8 cellular contexts compared by ENCODE assay signal in genomic region chr1:155050560-155051341, GRCh38. TPM values are rescaled to one million over a fixed set of nuclear protein-coding genes. Genes with fewer than 3 reads are reported as not detected.
DNase-seq lines count a peak whose midpoint lies in the region; ATAC-seq, FAIRE-seq and TF ChIP-seq lines count a peak whose summit lies in the region.

TSS of gene ADAM15 (plus strand) at chr1:155051316. CDS start at chr1:155051387, 71 bp downstream.

- H3K4me3 ChIP-seq in AG09309 (ENCODE audit: control insufficient read depth, low read depth, low read length) (peak within 1 kb of the TSS; percentile 76), H1 (ENCODE audit: extremely low read depth in 1 of 4, insufficient read depth in 2 of 4, low read depth in 3 of 4, low read length in 4 of 4) (peak within 1 kb of the TSS; percentile 32 to 76 (median 62)), mesendoderm (ENCODE audit: low read length) (peak within 1 kb of the TSS; percentile 37)

- peaks cover 2 to 7% of the 10 kb centered on the region in 2 experiments for H4K20me1 ChIP-seq in H1 (replicated peaks in 1 of 2; ENCODE audit: control insufficient read depth in 1 of 2, insufficient read depth in 2 of 2, low read length in 2 of 2)

- peaks cover 0 to 18% (median 12%) of the 10 kb centered on the region in 4 experiments; a peak in 5 of 7 replicates for H3K27me3 ChIP-seq in H1 (replicated peaks in 1 of 4; ENCODE audit: control insufficient read depth in 3 of 4, extremely low read depth in 1 of 4, insufficient read depth in 3 of 4, low read length in 3 of 4)
- H3K27me3 ChIP-seq in mesendoderm (ENCODE audit: insufficient read depth, low read length, poor library complexity): no peaks in the 10 kb centered on the region

- H2BK15ac ChIP-seq in H1 (ENCODE audit: low read length): peak within 1 kb of the TSS; percentile 92; the same call in 1 of the 2 replicates
- H2BK15ac ChIP-seq in mesendoderm (replicated peaks; ENCODE audit: low read depth): no peak within 1 kb of the TSS

- peak within 1 kb of the TSS; percentile 95 for H4K91ac ChIP-seq in H1 (replicated peaks; ENCODE audit: insufficient read length, low read length)

- peak within 1 kb of the TSS; percentile 92 for H2AFZ ChIP-seq in H1 (ENCODE audit: low read length)

- POLR2A ChIA-PET in activated CD8-positive, alpha-beta memory T cell treated with anti-CD3 and anti-CD28 coated beads for 36 hours (lab: Charles Lee): interaction anchor here (0.6 to 1.0 kb wide), 5 partner anchors 13 to 86 kb away, joined by 3 to 5 read pairs (median 4); partner anchors contain the start of genes EFNA4 and SLC50A1
- POLR2A ChIA-PET in H1 (lab: Charles Lee; ENCODE audit: partially characterized antibody): interaction anchor here (0.7 to 2.6 kb wide), 17 partner anchors 10 to 114 kb away, joined by 3 to 9 read pairs (median 3); partner anchors contain the start of genes EFNA4, LENEP, PBXIP1 and PMVK

- H3K9ac ChIP-seq in H1 (replicated peaks in 1 of 4; ENCODE audit: extremely low read depth in 1 of 4, low read depth in 3 of 4, low read length in 3 of 4) (peak within 1 kb of the TSS; percentile 17 to 54 (median 48); a peak in 6 of 7 replicates), mesendoderm (ENCODE audit: low read length) (peak within 1 kb of the TSS; percentile 87)

- H2BK12ac ChIP-seq in H1 (ENCODE audit: low read depth, low read length): peak within 1 kb of the TSS; percentile 98; the same call in 1 of the 2 replicates

- CTCF ChIA-PET in activated CD8-positive, alpha-beta memory T cell treated with anti-CD3 and anti-CD28 coated beads for 36 hours (lab: Charles Lee): interaction anchor here (0.6 to 4.8 kb wide), 20 partner anchors 9 to 398 kb away, joined by 3 to 30 read pairs (median 6); partner anchors contain the start of genes EFNA3, EFNA4, FLAD1 and KRTCAP2
- CTCF ChIA-PET in H1 (lab: Charles Lee; ENCODE audit: partially characterized antibody): interaction anchor here (0.8 to 33.9 kb wide), 26 partner anchors 2 to 477 kb away, joined by 3 to 907 read pairs (median 4); partner anchors contain the start of genes ADAM15, DCST1, DCST2 and EFNA3

- H3K23me2 ChIP-seq in H1 (ENCODE audit: low read depth, low read length): peaks cover 16% of the 10 kb centered on the region

- H3K23ac ChIP-seq in H1 (ENCODE audit: insufficient read length) (no peak within 1 kb of the TSS), mesendoderm (ENCODE audit: low read length) (peak within 1 kb of the TSS; percentile 74)

- H3K4me2 ChIP-seq in H1 (ENCODE audit: insufficient read depth in 1 of 2, low read depth in 2 of 2, low read length in 2 of 2) (peak within 1 kb of the TSS; percentile 42 to 100), mesendoderm (ENCODE audit: low read length) (peak within 1 kb of the TSS; percentile 73)

- TF ChIP-seq CTCF in AG09309 (IDR thresholded peaks at IDR 0.05; ENCODE audit: control insufficient read depth, insufficient read depth, low read depth, low read length, missing control alignments): peak; percentile 83
- peak; percentile 94 to 98 (median 97) for TF ChIP-seq CTCF in H1 (IDR thresholded peaks at IDR 0.05; ENCODE audit: control extremely low read depth in 1 of 3, insufficient read depth in 1 of 3, low read depth in 1 of 3, low read length in 3 of 3)

- no peak for TF ChIP-seq POLR2A in H1 (IDR thresholded peaks at IDR 0.05; ENCODE audit: control extremely low read depth in 1 of 2, low read depth in 2 of 2, low read length in 2 of 2)

- H2BK120ac ChIP-seq in H1 (replicated peaks; ENCODE audit: low read depth, low read length) (no peak within 1 kb of the TSS), mesendoderm (ENCODE audit: low read depth, low read length) (no peak within 1 kb of the TSS)

- H2AK5ac ChIP-seq in H1 (ENCODE audit: low read depth, low read length) (no peak within 1 kb of the TSS), mesendoderm (ENCODE audit: low read length) (no peak within 1 kb of the TSS)

- 0 out of 2 replicates have a peak within 1 kb of the TSS, but pooled peaks have one; percentile 90 for H2BK20ac ChIP-seq in H1 (ENCODE audit: low read length)

- H3K27ac ChIP-seq in H1 (ENCODE audit: low read depth, low read length) (no peak within 1 kb of the TSS), mesendoderm (ENCODE audit: low read depth, low read length) (peak within 1 kb of the TSS; percentile 0)

- H3K56ac ChIP-seq in H1 (replicated peaks; ENCODE audit: insufficient read length, low read depth, low read length): peak within 1 kb of the TSS; percentile 73
- peak within 1 kb of the TSS; percentile 88 for H3K56ac ChIP-seq in mesendoderm (ENCODE audit: low read length)

- FAIRE-seq in H1 (lab: Jason Lieb, UNC): no peak

- no peaks in the 10 kb centered on the region for H3K79me1 ChIP-seq in H1 (ENCODE audit: low read depth, low read length)
- no peaks in the 10 kb centered on the region for H3K79me1 ChIP-seq in mesendoderm (ENCODE audit: low read length)

- H4K5ac ChIP-seq in H1 (ENCODE audit: insufficient read length, low read depth, low read length): peak within 1 kb of the TSS; percentile 47
- no peak within 1 kb of the TSS for H4K5ac ChIP-seq in mesendoderm (ENCODE audit: low read length)

- H3K79me2 ChIP-seq in H1 (ENCODE audit: control insufficient read depth in 1 of 2, insufficient read depth in 2 of 2, low read length in 2 of 2): no peaks in the 10 kb centered on the region
- no peaks in the 10 kb centered on the region for H3K79me2 ChIP-seq in mesendoderm (ENCODE audit: control insufficient read depth, insufficient read depth, low read length)

- peak; percentile 51 to 65 for TF ChIP-seq RAD21 in H1 (IDR thresholded peaks at IDR 0.05 in 1 of 2, conservative IDR thresholded peaks at IDR 0.05 in 1 of 2; ENCODE audit: low read depth in 2 of 2, low read length in 2 of 2)

- peak within 1 kb of the TSS; percentile 89 for H3K4ac ChIP-seq in H1 (replicated peaks; ENCODE audit: insufficient read length, low read depth, low read length)
- H3K4ac ChIP-seq in mesendoderm (ENCODE audit: low read depth, low read length): no peak within 1 kb of the TSS

- H4K8ac ChIP-seq in H1 (ENCODE audit: extremely low read depth, insufficient read depth, low read length): peak within 1 kb of the TSS; percentile 73
- H4K8ac ChIP-seq in mesendoderm (ENCODE audit: low read depth, low read length): no peak within 1 kb of the TSS

- ATAC-seq in GM18909 (IDR thresholded peaks at IDR 0.05; ENCODE audit: poor library complexity, unreplicated experiment) (peak; percentile 59), HG03432 (IDR thresholded peaks at IDR 0.05; ENCODE audit: unreplicated experiment) (peak; percentile 65)

- H3K9me3 ChIP-seq in H1 (ENCODE audit: insufficient read depth in 2 of 2, low read depth in 1 of 2, low read length in 1 of 2): no peaks in the 10 kb centered on the region

- H3K4me1 ChIP-seq in H1 (replicated peaks in 1 of 4; ENCODE audit: control insufficient read depth in 3 of 4, insufficient read depth in 4 of 4, low read length in 3 of 4): peaks cover 4 to 28% (median 10%) of the 10 kb centered on the region in 4 experiments; a peak in 6 of 7 replicates
- H3K4me1 ChIP-seq in mesendoderm (ENCODE audit: control insufficient read depth, low read depth, low read length): peaks cover 6% of the 10 kb centered on the region

- H3K36me3 ChIP-seq in H1 (ENCODE audit: control insufficient read depth in 2 of 4, insufficient read depth in 4 of 4, low read length in 3 of 4): no peaks in the 10 kb centered on the region
- H3K36me3 ChIP-seq in mesendoderm (ENCODE audit: control insufficient read depth, insufficient read depth, low read length): no peaks in the 10 kb centered on the region

- H3K14ac ChIP-seq in H1 (ENCODE audit: insufficient read length): no peak within 1 kb of the TSS

- peak within 1 kb of the TSS; percentile 93 for H2BK5ac ChIP-seq in H1 (ENCODE audit: low read depth, low read length)
- H2BK5ac ChIP-seq in mesendoderm (ENCODE audit: low read length): peak within 1 kb of the TSS; percentile 51

- TF ChIP-seq EP300 in H1 (IDR thresholded peaks at IDR 0.05; ENCODE audit: borderline replicate concordance in 1 of 2, low read depth in 2 of 2, low read length in 2 of 2): no peak

- DNase-seq in AG09309 (ENCODE audit: low read depth) (no peak), NCI-H82 treated with DMSO at 0.1 percent for 48 hours (lab: John Stamatoyannopoulos, UW; ENCODE audit: unreplicated experiment) (peak; percentile 58), H1 (ENCODE audit: low read depth in 1 of 2, low spot score in 2 of 2) (peak in 1 of 2 experiments; percentile 95), mesendoderm (peak; percentile 85)
- DNase-seq in stimulated activated CD8-positive, alpha-beta memory T cell treated with anti-CD3 and anti-CD28 coated beads, Interleukin-15, amount 100 ng/mL, for 1 hour (ENCODE audit: low read depth): peak; percentile 57

- WGBS in H1 (ENCODE audit: extremely low coverage in 1 of 2, insufficient coverage in 1 of 2, insufficient read length in 1 of 2, insufficient replicate concordance in 2 of 2, low coverage in 1 of 2, low lambda C conversion rate in 2 of 2, missing lambda C conversion rate in 1 of 2), 2 experiments: 2% methylated on average over 34 of the region's 99 CpGs; no CpG with 5 or more reads in 1 of the 2 experiments
- WGBS in mesendoderm (ENCODE audit: extremely low coverage, insufficient coverage, low lambda C conversion rate): no CpG with 5 or more reads among the region's 99 CpGs

- H3K18ac ChIP-seq in H1 (ENCODE audit: extremely low read depth, low read length) (peak within 1 kb of the TSS; percentile 96), mesendoderm (ENCODE audit: low read length) (peak within 1 kb of the TSS; percentile 29)

TF ChIP-seq in H1, 55 proteins besides CTCF, POLR2A, EP300 and RAD21 (continues in another document):
- TF ChIP-seq CREB1 (IDR thresholded peaks at IDR 0.05): peak; percentile 58; the same call in 1 of the 2 replicates
- peak; percentile 2; the same call in 1 of the 2 replicates for TF ChIP-seq SUZ12 (IDR thresholded peaks at IDR 0.05; ENCODE audit: low read length)
- TF ChIP-seq E2F6 (IDR thresholded peaks at IDR 0.05): peak; percentile 94

RNA-seq across cellular contexts. Expression of gene ADAM15, which starts in this region (rescaled TPM):
- total RNA-seq in activated CD8-positive, alpha-beta memory T cell treated with anti-CD3 and anti-CD28 coated beads for 36 hours: 10 to 100 TPM; 38.5 to 44.6 TPM
- 32.2 and 32.9 TPM in 2 replicates for total RNA-seq in H1 (2021; fragmentation: NEBNext Ultra II Directional; extraction: Animal tissue kit (Norgen Biotek cat#: 25700))
- polyA plus RNA-seq in H1 (2011; rRNA removed): 37.6 and 51.2 TPM in 2 replicates
- 30.7 TPM for polyA plus RNA-seq in H1 (2011; cell fraction: cytosol; rRNA removed)
- polyA plus RNA-seq in H1 (2011; cell fraction: nucleus; rRNA removed): 105 TPM
- polyA plus RNA-seq in H1 (2012, experiment 1 of 2): 19.9 to 42.2 TPM (median 37.8 TPM) in 4 replicates
- polyA plus RNA-seq in H1 (2012, experiment 2 of 2): 40.9 TPM
- polyA plus RNA-seq in H1 (2013, experiment 1 of 2): 29.2 TPM
- 29.2 TPM for polyA plus RNA-seq in H1 (2013, experiment 2 of 2)
- polyA minus RNA-seq in H1 (2011; rRNA and poly(A)+ RNA removed): 40.1 and 41.1 TPM in 2 replicates
- 45.4 TPM for polyA minus RNA-seq in H1 (2011; cell fraction: cytosol; rRNA and poly(A)+ RNA removed)
- polyA minus RNA-seq in H1 (2011; cell fraction: nucleus; rRNA and poly(A)+ RNA removed): 30.4 TPM
- 12.2 TPM for polyA plus RNA-seq in mesendoderm (2013, experiment 1 of 2)
- 12.2 TPM for polyA plus RNA-seq in mesendoderm (2013, experiment 2 of 2)
